In genomic region chr6:157763129-157763893, GRCh38 we compare ENCODE assay signal across 8 cellular contexts. TPM values are rescaled to one million over a fixed set of nuclear protein-coding genes. Genes with fewer than 3 reads are reported as not detected.
DNase-seq lines count a peak whose midpoint lies in the region; ATAC-seq, FAIRE-seq and TF ChIP-seq lines count a peak whose summit lies in the region.

No MANE protein-coding gene starts in this region.

- H3K27ac Mint-ChIP-seq in Calu3 (ENCODE audit: unreplicated experiment) (peak overlapping the region; percentile 97), natural killer cell (peak overlapping the region; percentile 78 to 95)

- CTCF ChIA-PET in Calu3 (lab: Charles Lee), result interaction anchor here (0.5 to 2.4 kb wide), 5 partner anchors 48 to 366 kb away, joined by 3 to 16 read pairs (median 4); no protein-coding TSS in a partner anchor

- H3K9me3 Mint-ChIP-seq in Calu3 (ENCODE audit: low read depth, unreplicated experiment) (no peaks in the 10 kb centered on the region), natural killer cell (no peaks in the 10 kb centered on the region)

- H3K36me3 Mint-ChIP-seq in Calu3 (ENCODE audit: insufficient read depth, unreplicated experiment), result peaks cover 39% of the 10 kb centered on the region
- no peaks in the 10 kb centered on the region for H3K36me3 Mint-ChIP-seq in natural killer cell

- H4K20me1 ChIP-seq in Karpas-422 (ENCODE audit: insufficient read depth, low read depth, low read length), result peaks cover 6% of the 10 kb centered on the region; the same call in 1 of the 2 replicates

- no TSS peak for BruUV-seq in Calu3 (replicated peaks; lab: Mats Ljungman, UMichigan)

- no peaks in the 10 kb centered on the region for H3K9me2 ChIP-seq in Karpas-422 (replicated peaks; ENCODE audit: insufficient read depth, low read length)

- H3K9ac ChIP-seq in Karpas-422 (ENCODE audit: low read length), result no peak overlapping the region

- no peak for TF ChIP-seq POLR2A in GM18505 (IDR thresholded peaks at IDR 0.05; ENCODE audit: borderline replicate concordance, extremely low read depth, insufficient read depth, insufficient read length)

- no peak for TF ChIP-seq CTCF in Calu3 (IDR thresholded peaks at IDR 0.05; ENCODE audit: unreplicated experiment)
- no peak for TF ChIP-seq CTCF in natural killer cell (IDR thresholded peaks at IDR 0.05)
- TF ChIP-seq CTCF in D721Med (IDR thresholded peaks at IDR 0.05; ENCODE audit: insufficient read depth, missing control alignments), result no peak

- H3K4me2 ChIP-seq in Karpas-422 (ENCODE audit: low read depth, low read length, poor library complexity, severe bottlenecking), result peak overlapping the region; percentile 71

- H3K4me3 Mint-ChIP-seq in Calu3 (ENCODE audit: low read depth, unreplicated experiment) (peak overlapping the region; percentile 43), natural killer cell (peak overlapping the region; percentile 83)

- intact Hi-C loops in Calu3 (cut with micrococcal nuclease; ENCODE audit: unreplicated experiment) (loop anchor here (5.0 kb wide), 2 partner anchors 59 to 109 kb away; partner anchors contain the start of gene SNX9), natural killer cell (cut with micrococcal nuclease) (loop anchor here (5.0 kb wide), 3 partner anchors 59 to 1274 kb away; partner anchors contain the start of gene SNX9)

- H2AFZ ChIP-seq in Karpas-422 (ENCODE audit: low read length), result no peak overlapping the region

- FAIRE-seq in D721Med (lab: Jason Lieb, UNC), result no peak

- peaks cover 63% of the 10 kb centered on the region for H3K4me1 ChIP-seq in Karpas-422 (ENCODE audit: low read length)

- H3K79me2 ChIP-seq in Karpas-422 (ENCODE audit: low read length), result no peaks in the 10 kb centered on the region

- no peaks in the 10 kb centered on the region for H3K36me3 ChIP-seq in Karpas-422 (ENCODE audit: insufficient read depth, low read length)

- DNase-seq in Calu3, result peak; percentile 96
- peak; percentile 43 for DNase-seq in Karpas-422
- peak; percentile 99 for DNase-seq in epithelial cell of prostate (ENCODE audit: low read depth, low spot score)
- DNase-seq in natural killer cell, result no peak
- no peak for DNase-seq in D721Med (ENCODE audit: insufficient read length, low spot score)
- no peak for DNase-seq in inferior parietal cortex (ENCODE audit: extremely low spot score)

- H3K27me3 ChIP-seq in Karpas-422 (ENCODE audit: low read length), result no peaks in the 10 kb centered on the region

- H3K4me1 Mint-ChIP-seq in Calu3 (ENCODE audit: low read depth, unreplicated experiment) (peaks cover 52% of the 10 kb centered on the region), natural killer cell (peaks cover 21 to 39% of the 10 kb centered on the region in 2 donors)

- H3K27me3 Mint-ChIP-seq in Calu3 (ENCODE audit: unreplicated experiment), result no peaks in the 10 kb centered on the region
- H3K27me3 Mint-ChIP-seq in natural killer cell (ENCODE audit: low read depth in 2 of 2), result peaks cover 6 to 13% of the 10 kb centered on the region in 2 donors

- ATAC-seq in SK-N-SH treated with all-trans-retinoic acid at 6 μM for 48 hours (peak; percentile 16; the same call in 1 of the 3 replicates), natural killer cell (no peak), GM18505 (IDR thresholded peaks at IDR 0.05; ENCODE audit: unreplicated experiment) (no peak)

- H3K27ac ChIP-seq in Karpas-422 (ENCODE audit: low read length) (peak overlapping the region; percentile 88), epithelial cell of prostate (peak overlapping the region; percentile 93)

- peak overlapping the region; percentile 54 for H3K4me3 ChIP-seq in Karpas-422 (ENCODE audit: low read length)

- no peaks in the 10 kb centered on the region for H3K9me3 ChIP-seq in Karpas-422 (ENCODE audit: low read length)

TF ChIP-seq in SK-N-SH treated with all-trans-retinoic acid at 6 μM for 48 hours, 23 proteins besides CTCF, POLR2A, EP300 and RAD21:
- no peak for TF ChIP-seq PPARA (CRISPR knock-in tag; IDR thresholded peaks at IDR 0.05; ENCODE audit: borderline replicate concordance)
- TF ChIP-seq TCF4 (CRISPR knock-in tag; IDR thresholded peaks at IDR 0.05; ENCODE audit: borderline replicate concordance), result no peak
- TF ChIP-seq CSDC2 (CRISPR knock-in tag; IDR thresholded peaks at IDR 0.05), result no peak
- TF ChIP-seq TOX (CRISPR knock-in tag; IDR thresholded peaks at IDR 0.05; ENCODE audit: borderline replicate concordance), result no peak
- no peak for TF ChIP-seq OSR1 (CRISPR knock-in tag; IDR thresholded peaks at IDR 0.05)
- TF ChIP-seq ZFP30 (CRISPR knock-in tag; IDR thresholded peaks at IDR 0.05), result no peak
- TF ChIP-seq TSHZ2 (CRISPR knock-in tag; IDR thresholded peaks at IDR 0.05), result no peak
- no peak for TF ChIP-seq CSRNP3 (CRISPR knock-in tag; IDR thresholded peaks at IDR 0.05)
- TF ChIP-seq CREB5 (CRISPR knock-in tag; IDR thresholded peaks at IDR 0.05; ENCODE audit: low read depth), result no peak
- TF ChIP-seq ZFP3 (CRISPR knock-in tag; IDR thresholded peaks at IDR 0.05), result no peak
- TF ChIP-seq ZC3H10 (CRISPR knock-in tag; IDR thresholded peaks at IDR 0.05), result no peak
- TF ChIP-seq SNAI2 (CRISPR knock-in tag; IDR thresholded peaks at IDR 0.05), result no peak
- TF ChIP-seq RARB (CRISPR knock-in tag; IDR thresholded peaks at IDR 0.05), result no peak
- no peak for TF ChIP-seq ZNF70 (CRISPR knock-in tag; IDR thresholded peaks at IDR 0.05)
- no peak for TF ChIP-seq ZNF8 (CRISPR knock-in tag; IDR thresholded peaks at IDR 0.05)
- TF ChIP-seq BACH2 (CRISPR knock-in tag; IDR thresholded peaks at IDR 0.05; ENCODE audit: borderline replicate concordance), result no peak
- no peak for TF ChIP-seq ARNTL (CRISPR knock-in tag; IDR thresholded peaks at IDR 0.05; ENCODE audit: borderline replicate concordance, low read depth)

RNA-seq across cellular contexts. Expression of gene SNX9, which starts 59.7 kb away (rescaled TPM):
- total RNA-seq in Calu3 (2022) (16.6 and 17.7 TPM in 2 replicates), natural killer cell (1 to 10 TPM; 6.0 to 9.7 (median 7.3) TPM)
- not detected in 2 replicates for total RNA-seq in Karpas-422 (2014; rRNA removed; shearing (Covaris generic); ENCODE audit: low replicate concordance)

Comparison
In these comparisons a context has a peak if more than half of its experiments do, and no peak if none do; other contexts are left out.
1. DNase-seq: peak in Calu3 (single experiment), Karpas-422 (single experiment) and epithelial cell of prostate (single experiment); none in natural killer cell (single experiment), D721Med (single experiment) and inferior parietal cortex (single experiment).